ENCODE assay signal across 24 cellular contexts in genomic region chr2:162609798-162610197, GRCh38.
"Had no signal": no experiment of that assay in that cellular context is flagged by ENCODE, and none has a peak within 500 bp of the region (broad histone marks: within the 10 kb centered on the region; RNA-seq: fewer than 3 reads in every experiment).

No MANE protein-coding gene starts in this region.

- H3K27me3 Mint-ChIP-seq: progenitor cell of endocrine pancreas; stimulated activated naive B cell treated with anti-CD40 and anti-IgM and Interleukin-4, amounts not matched to agents 10 μg/mL and 1 μg/mL and 100 μg/mL, for 72 hours; stimulated activated naive CD8-positive, alpha-beta T cell treated with anti-CD3 and anti-CD28 coated beads, Interleukin-15, Interleukin-2, amounts not matched to agents 100 ng/mL and 50 ng/mL, for 24 hours had no signal

- H3K27ac Mint-ChIP-seq: naive thymus-derived CD4-positive, alpha-beta T cell; natural killer cell; nephron; progenitor cell of endocrine pancreas; stimulated activated effector memory CD8-positive, alpha-beta T cell treated with anti-CD3 and anti-CD28 coated beads, Interleukin-12 subunit alpha, Interleukin-12 subunit beta, amount 100 ng/mL, for 72 hours; stimulated activated naive B cell treated with anti-CD40 and anti-IgM and Interleukin-4, amounts not matched to agents 10 μg/mL and 1 μg/mL and 100 μg/mL, for 72 hours; stimulated activated naive CD8-positive, alpha-beta T cell treated with anti-CD3 and anti-CD28 coated beads, Interleukin-15, Interleukin-2, amounts not matched to agents 100 ng/mL and 50 ng/mL, for 24 hours had no signal

- H3K36me3 Mint-ChIP-seq: naive thymus-derived CD4-positive, alpha-beta T cell; natural killer cell; stimulated activated effector memory CD8-positive, alpha-beta T cell treated with anti-CD3 and anti-CD28 coated beads, Interleukin-12 subunit alpha, Interleukin-12 subunit beta, amount 100 ng/mL, for 72 hours; stimulated activated naive B cell treated with anti-CD40 and anti-IgM and Interleukin-4, amounts not matched to agents 10 μg/mL and 1 μg/mL and 100 μg/mL, for 72 hours had no signal

- H3K9me3 Mint-ChIP-seq: nephron; stimulated activated naive B cell treated with anti-CD40 and anti-IgM and Interleukin-4, amounts not matched to agents 10 μg/mL and 1 μg/mL and 100 μg/mL, for 72 hours; stimulated activated naive CD8-positive, alpha-beta T cell treated with anti-CD3 and anti-CD28 coated beads, Interleukin-15, Interleukin-2, amounts not matched to agents 100 ng/mL and 50 ng/mL, for 24 hours had no signal

- H3K4me1 Mint-ChIP-seq: naive thymus-derived CD4-positive, alpha-beta T cell; natural killer cell; nephron; stimulated activated effector memory CD8-positive, alpha-beta T cell treated with anti-CD3 and anti-CD28 coated beads, Interleukin-12 subunit alpha, Interleukin-12 subunit beta, amount 100 ng/mL, for 72 hours; stimulated activated naive B cell treated with anti-CD40 and anti-IgM and Interleukin-4, amounts not matched to agents 10 μg/mL and 1 μg/mL and 100 μg/mL, for 72 hours had no signal

- H3K4me3 Mint-ChIP-seq: naive thymus-derived CD4-positive, alpha-beta T cell; natural killer cell; nephron; stimulated activated effector memory CD8-positive, alpha-beta T cell treated with anti-CD3 and anti-CD28 coated beads, Interleukin-12 subunit alpha, Interleukin-12 subunit beta, amount 100 ng/mL, for 72 hours; stimulated activated naive B cell treated with anti-CD40 and anti-IgM and Interleukin-4, amounts not matched to agents 10 μg/mL and 1 μg/mL and 100 μg/mL, for 72 hours; stimulated activated naive CD8-positive, alpha-beta T cell treated with anti-CD3 and anti-CD28 coated beads, Interleukin-15, Interleukin-2, amounts not matched to agents 100 ng/mL and 50 ng/mL, for 24 hours had no signal

- DNase-seq: naive thymus-derived CD4-positive, alpha-beta T cell; natural killer cell; nucleus accumbens; ovary; posterior cingulate gyrus; psoas muscle; right cardiac atrium; right lobe of liver; sigmoid colon; small intestine; stimulated activated CD4-positive, alpha-beta T cell treated with anti-CD3 and anti-CD28 coated beads, Interleukin-15, amount 100 ng/mL, for 24 hours; stimulated activated CD4-positive, alpha-beta T cell treated with anti-CD3 and anti-CD28 coated beads, Interleukin-2, amount 100 ng/mL, for 24 hours; stimulated activated CD4-positive, alpha-beta T cell treated with anti-CD3 and anti-CD28 coated beads, Interleukin-2, amount 100 ng/mL, for 48 hours; stimulated activated CD4-positive, alpha-beta T cell treated with anti-CD3 and anti-CD28 coated beads, Interleukin-4, amount 100 ng/mL, for 24 hours; stimulated activated naive B cell treated with anti-CD40 and anti-IgM and Interleukin-4, amounts not matched to agents 10 μg/mL and 1 μg/mL and 100 μg/mL, for 72 hours; stimulated activated naive CD4-positive, alpha-beta T cell treated with Interleukin-2 at 50 U/mL for 16 hours; stomach; thyroid gland; upper lobe of right lung; uterus had no signal

- ATAC-seq: naive thymus-derived CD4-positive, alpha-beta T cell; natural killer cell; psoas muscle; right cardiac atrium; right lobe of liver; stimulated activated effector memory CD8-positive, alpha-beta T cell treated with anti-CD3 and anti-CD28 coated beads, Interleukin-12 subunit alpha, Interleukin-12 subunit beta, amount 100 ng/mL, for 72 hours; stimulated activated naive B cell treated with anti-CD40 and anti-IgM and Interleukin-4, amounts not matched to agents 10 μg/mL and 1 μg/mL and 100 μg/mL, for 72 hours; upper lobe of right lung had no signal
